In genomic region chr5:119302916-119303897, GRCh38 we compare ENCODE assay signal across 1 cellular context.
TF ChIP-seq lines count a peak whose summit lies in the region.

No MANE protein-coding gene starts in this region.

TF ChIP-seq in HepG2, 621 proteins besides CTCF, POLR2A, EP300 and RAD21 (continued from another document and continues in another):
- TF ChIP-seq ARID3A (IDR thresholded peaks at IDR 0.05; ENCODE audit: low read depth, low read length) = peak; percentile 65
- TF ChIP-seq HDAC1 (CRISPR knock-in tag; IDR thresholded peaks at IDR 0.05) = no peak; the same call in 1 of the 2 replicates
- no peak for TF ChIP-seq BHLHE40 (IDR thresholded peaks at IDR 0.05; ENCODE audit: low read length)
- TF ChIP-seq ZNF644 (CRISPR knock-in tag; IDR thresholded peaks at IDR 0.05; ENCODE audit: low read depth) = 0 out of 2 replicates have a peak, but pooled peaks have one; percentile 33
- TF ChIP-seq ZNF660 (CRISPR knock-in tag; IDR thresholded peaks at IDR 0.05; ENCODE audit: borderline replicate concordance, low read depth) = no peak
- TF ChIP-seq ZNF264 (CRISPR knock-in tag; IDR thresholded peaks at IDR 0.05) = no peak
- TF ChIP-seq FOXJ3 (CRISPR knock-in tag; IDR thresholded peaks at IDR 0.05; ENCODE audit: borderline replicate concordance) = no peak
- no peak for TF ChIP-seq SNAI1 (CRISPR knock-in tag; IDR thresholded peaks at IDR 0.05; ENCODE audit: borderline replicate concordance)
- no peak for TF ChIP-seq CC2D1A (CRISPR knock-in tag; IDR thresholded peaks at IDR 0.05)
- TF ChIP-seq TARDBP (CRISPR knock-in tag; IDR thresholded peaks at IDR 0.05) = peak; percentile 40; the same call in 1 of the 2 replicates
- TF ChIP-seq SP2 (CRISPR knock-in tag; IDR thresholded peaks at IDR 0.05) = no peak
- TF ChIP-seq KAT7 (CRISPR knock-in tag; IDR thresholded peaks at IDR 0.05; ENCODE audit: borderline replicate concordance) = no peak
- TF ChIP-seq SKIL (CRISPR knock-in tag; IDR thresholded peaks at IDR 0.05; ENCODE audit: borderline replicate concordance) = no peak
- no peak for TF ChIP-seq ZNF143 (CRISPR knock-in tag; IDR thresholded peaks at IDR 0.05)
- 0 out of 2 replicates have a peak, but pooled peaks have one; percentile 10 for TF ChIP-seq HOMEZ (CRISPR knock-in tag; IDR thresholded peaks at IDR 0.05; ENCODE audit: low read depth)
- TF ChIP-seq POGZ (CRISPR knock-in tag; IDR thresholded peaks at IDR 0.05) = 0 out of 2 replicates have a peak, but pooled peaks have one; percentile 29
- TF ChIP-seq ZNF670 (CRISPR knock-in tag; IDR thresholded peaks at IDR 0.05; ENCODE audit: borderline replicate concordance) = 0 out of 2 replicates have a peak, but pooled peaks have one; percentile 33
- no peak for TF ChIP-seq ZFP91 (CRISPR knock-in tag; IDR thresholded peaks at IDR 0.05; ENCODE audit: borderline replicate concordance)
- TF ChIP-seq ZBTB1 (CRISPR knock-in tag; IDR thresholded peaks at IDR 0.05; ENCODE audit: borderline replicate concordance) = no peak
- 0 out of 2 replicates have a peak, but pooled peaks have one; percentile 56 for TF ChIP-seq ZBTB34 (CRISPR knock-in tag; IDR thresholded peaks at IDR 0.05)
- TF ChIP-seq ATF5 (CRISPR knock-in tag; IDR thresholded peaks at IDR 0.05; ENCODE audit: low read depth) = no peak
- no peak for TF ChIP-seq BRD4 (CRISPR knock-in tag; IDR thresholded peaks at IDR 0.05)
- TF ChIP-seq YY1 (IDR thresholded peaks at IDR 0.05; ENCODE audit: insufficient read depth, insufficient replicate concordance, low read depth, low read length) = no peak
- no peak for TF ChIP-seq BRF2 (CRISPR knock-in tag; IDR thresholded peaks at IDR 0.05)
- TF ChIP-seq TFDP2 (CRISPR knock-in tag; IDR thresholded peaks at IDR 0.05) = no peak
- TF ChIP-seq ZNF543 (CRISPR knock-in tag; IDR thresholded peaks at IDR 0.05) = no peak
- TF ChIP-seq ZNF512B (CRISPR knock-in tag; IDR thresholded peaks at IDR 0.05; ENCODE audit: borderline replicate concordance) = no peak
- TF ChIP-seq ELF3 (CRISPR knock-in tag; IDR thresholded peaks at IDR 0.05) = peak; percentile 82
- TF ChIP-seq TAF1 (CRISPR knock-in tag; IDR thresholded peaks at IDR 0.05) = peak; percentile 33; the same call in 1 of the 2 replicates
- TF ChIP-seq SMC3 (IDR thresholded peaks at IDR 0.05; ENCODE audit: low read length) = peak; percentile 12; the same call in 1 of the 2 replicates
- no peak for TF ChIP-seq CENPX (CRISPR knock-in tag; IDR thresholded peaks at IDR 0.05)
- no peak for TF ChIP-seq EZH2 (conservative IDR thresholded peaks at IDR 0.05; ENCODE audit: low read depth, low read length)
- no peak for TF ChIP-seq XBP1 (CRISPR knock-in tag; IDR thresholded peaks at IDR 0.05)
- peak; percentile 69 for TF ChIP-seq GATAD2A (CRISPR knock-in tag; IDR thresholded peaks at IDR 0.05)
- TF ChIP-seq ARNT2 (CRISPR knock-in tag; IDR thresholded peaks at IDR 0.05; ENCODE audit: low read depth) = no peak
- no peak for TF ChIP-seq PRDM10 (CRISPR knock-in tag; IDR thresholded peaks at IDR 0.05; ENCODE audit: low read depth)
- no peak for TF ChIP-seq ZMYM4 (CRISPR knock-in tag; IDR thresholded peaks at IDR 0.05)
- no peak for TF ChIP-seq PHF8 (CRISPR knock-in tag; IDR thresholded peaks at IDR 0.05)
- TF ChIP-seq ETV5 (CRISPR knock-in tag; IDR thresholded peaks at IDR 0.05; ENCODE audit: borderline replicate concordance) = peak; percentile 45; the same call in 1 of the 2 replicates
- no peak for TF ChIP-seq RELA (CRISPR knock-in tag; IDR thresholded peaks at IDR 0.05)
- no peak for TF ChIP-seq SUZ12 (IDR thresholded peaks at IDR 0.05; ENCODE audit: low read depth, low read length)
- TF ChIP-seq NPAS2 (CRISPR knock-in tag; IDR thresholded peaks at IDR 0.05; ENCODE audit: borderline replicate concordance) = no peak
- TF ChIP-seq ZSCAN20 (CRISPR knock-in tag; IDR thresholded peaks at IDR 0.05; ENCODE audit: borderline replicate concordance) = no peak
- no peak for TF ChIP-seq ZKSCAN5 (CRISPR knock-in tag; IDR thresholded peaks at IDR 0.05)
- TF ChIP-seq ZBTB7B (CRISPR knock-in tag; IDR thresholded peaks at IDR 0.05) = 0 out of 2 replicates have a peak, but pooled peaks have one; percentile 16
- TF ChIP-seq FOXM1 (CRISPR knock-in tag; IDR thresholded peaks at IDR 0.05) = no peak
